In genomic region chr14:99541677-99542470, GRCh38 we compare ENCODE assay signal across 15 cellular contexts.
DNase-seq lines count a peak whose midpoint lies in the region; ATAC-seq and TF ChIP-seq lines count a peak whose summit lies in the region.
"Had no signal": no experiment of that assay in that cellular context is flagged by ENCODE, and none has a peak within 500 bp of the region (broad histone marks: within the 10 kb centered on the region; RNA-seq: fewer than 3 reads in every experiment).

No MANE protein-coding gene starts in this region.

- H3K4me3 ChIP-seq in body of pancreas, result no peak overlapping the region
- H3K4me3 ChIP-seq: heart right ventricle, lung had no signal

- peaks cover 46% of the 10 kb centered on the region for H3K4me1 ChIP-seq in body of pancreas

- DNase-seq in NCI-H1694 (lab: John Stamatoyannopoulos, UW) (peak; percentile 25), NCI-H1694 treated with DMSO at 0.1 percent for 48 hours (lab: John Stamatoyannopoulos, UW) (no peak), NCI-H82 (lab: John Stamatoyannopoulos, UW) (peak; percentile 81), body of pancreas (no peak), retina (peak; percentile 72), NOMO-1 (lab: John Stamatoyannopoulos, UW; ENCODE audit: unreplicated experiment in 2 of 2) (no peak), germinal center (ENCODE audit: low spot score) (no peak)
- DNase-seq: aorta; DMS79; heart right ventricle; MM.1S; NCI-H748 treated with DMSO at 0.1 percent for 48 hours; stimulated activated CD4-positive, alpha-beta T cell treated with anti-CD3 and anti-CD28 coated beads, Interleukin-4, amount 100 ng/mL, for 4 hours had no signal

- no peaks in the 10 kb centered on the region for H3K9me3 ChIP-seq in body of pancreas
- H3K9me3 ChIP-seq: heart right ventricle had no signal

- 73 to 74% methylated on average over 11 to 18 of the region's 18 CpGs for WGBS in body of pancreas, 2 donors

- intact Hi-C loops in body of pancreas (cut with DNase I), result no loop called here

- H3K27me3 ChIP-seq in body of pancreas, result no peaks in the 10 kb centered on the region
- H3K27me3 ChIP-seq: heart right ventricle had no signal

- ATAC-seq in body of pancreas (peak; percentile 30), HG03565 (IDR thresholded peaks at IDR 0.05; ENCODE audit: unreplicated experiment) (no peak)
- ATAC-seq: heart right ventricle had no signal

- no peaks in the 10 kb centered on the region for H3K36me3 ChIP-seq in body of pancreas (replicated peaks in 1 of 2; ENCODE audit: insufficient read depth in 1 of 2, low read depth in 2 of 2)
- H3K36me3 ChIP-seq: heart right ventricle had no signal

- TF ChIP-seq CTCF in body of pancreas (IDR thresholded peaks at IDR 0.05), result no peak

- H3K27ac ChIP-seq in body of pancreas, result peak overlapping the region in 1 of 4 donors; percentile 13

- TF ChIP-seq POLR2A in body of pancreas (IDR thresholded peaks at IDR 0.05), result no peak

Comparison
In these comparisons a context has a peak if more than half of its experiments do, and no peak if none do; other contexts are left out.
1. DNase-seq: peak in NCI-H1694 (single experiment), NCI-H82 (single experiment) and retina (single experiment); none in NCI-H1694 treated with DMSO at 0.1 percent for 48 hours (single experiment), body of pancreas (0 of 4), NOMO-1 (0 of 2) and germinal center (single experiment).